36 cellular contexts compared by ENCODE assay signal in the genomic region with DNA sequence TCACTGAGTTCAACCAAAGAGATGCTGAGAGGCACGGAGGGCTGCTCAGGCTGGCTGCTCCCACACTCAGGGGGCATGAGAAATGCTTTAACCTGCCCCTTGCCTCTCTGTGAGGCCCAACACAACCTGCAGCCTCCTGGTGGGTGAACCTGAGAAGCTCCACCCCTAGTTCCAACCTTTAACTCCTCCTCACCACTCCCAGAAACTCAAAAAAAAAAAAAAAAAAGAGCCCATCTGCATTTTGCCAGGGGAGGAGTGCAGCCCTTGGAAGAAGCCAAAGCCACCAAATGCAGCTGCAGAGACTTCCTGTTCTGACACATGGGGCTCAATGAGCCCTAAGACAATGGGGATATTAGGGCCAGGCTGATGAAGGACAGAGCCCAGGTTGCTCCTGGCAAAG. TPM values are rescaled to one million over a fixed set of nuclear protein-coding genes. Genes with fewer than 3 reads are reported as not detected.
DNase-seq lines count a peak whose midpoint lies in the region; ATAC-seq and TF ChIP-seq lines count a peak whose summit lies in the region.
"Had no signal": no experiment of that assay in that cellular context is flagged by ENCODE, and none has a peak within 500 bp of the region (broad histone marks: within the 10 kb centered on the region; RNA-seq: fewer than 3 reads in every experiment).

No MANE protein-coding gene starts in this region.

- no peak overlapping the region for H3K4ac ChIP-seq in mesendoderm (ENCODE audit: low read depth, low read length)

- H3K4me2 ChIP-seq in GM23338, result no peak overlapping the region
- H3K4me2 ChIP-seq in mesendoderm (ENCODE audit: low read length), result no peak overlapping the region

- no peaks in the 10 kb centered on the region for H3F3A ChIP-seq in GM23338 (replicated peaks; ENCODE audit: low read depth)

- ATAC-seq in GM23338, result peak; percentile 89
- ATAC-seq in stimulated activated effector memory CD8-positive, alpha-beta T cell treated with anti-CD3 and anti-CD28 coated beads, Interleukin-12 subunit alpha, Interleukin-12 subunit beta, amount 100 ng/mL, for 72 hours, result no peak
- ATAC-seq in HG03342 (IDR thresholded peaks at IDR 0.05; ENCODE audit: unreplicated experiment), result no peak
- ATAC-seq: natural killer cell, Panc1, right lobe of liver had no signal

- H3K9me3 ChIP-seq in endodermal cell (ENCODE audit: control insufficient read depth, low read length), result no peaks in the 10 kb centered on the region
- H3K9me3 ChIP-seq: prostate gland, right lobe of liver, spleen, thyroid gland had no signal

- TF ChIP-seq CTCF in GM23338 (conservative IDR thresholded peaks at IDR 0.05; ENCODE audit: low read depth in 2 of 2), result no peak
- peak; percentile 22 for TF ChIP-seq CTCF in endodermal cell (conservative IDR thresholded peaks at IDR 0.05)
- no peak for TF ChIP-seq CTCF in Calu3 (IDR thresholded peaks at IDR 0.05; ENCODE audit: unreplicated experiment)

- CTCF ChIA-PET in Calu3 (lab: Charles Lee), result no interaction called here

- H3K9me3 Mint-ChIP-seq in GM23338 (no peaks in the 10 kb centered on the region), endodermal cell (no peaks in the 10 kb centered on the region), Calu3 (ENCODE audit: low read depth, unreplicated experiment) (no peaks in the 10 kb centered on the region)
- H3K9me3 Mint-ChIP-seq in stimulated activated effector memory CD8-positive, alpha-beta T cell treated with anti-CD3 and anti-CD28 coated beads, Interleukin-12 subunit alpha, Interleukin-12 subunit beta, amount 100 ng/mL, for 72 hours, result no peaks in the 10 kb centered on the region
- H3K9me3 Mint-ChIP-seq: activated CD4-positive, alpha-beta memory T cell treated with anti-CD3 and anti-CD28 coated beads for 36 hours; activated naive CD4-positive, alpha-beta T cell treated with anti-CD3 and anti-CD28 coated beads for 36 hours; activated T-helper 1 cell treated with anti-CD3 and anti-CD28 coated beads, Interleukin-12 subunit alpha, Interleukin-12 subunit beta, Interleukin-2, Interleukin-4 antibody, amounts not matched to agents 30 ng/mL and 10 ng/mL and 1 ng/mL, durations not matched to agents 14 hours and 24 hours and 36 hours; natural killer cell had no signal

- no peak overlapping the region for H3K56ac ChIP-seq in mesendoderm (ENCODE audit: low read length)

- H3K9ac ChIP-seq in endodermal cell (ENCODE audit: extremely low read depth, low read length, poor library complexity, severe bottlenecking), result no peak overlapping the region
- H3K9ac ChIP-seq in mesendoderm (ENCODE audit: low read length), result no peak overlapping the region

- H2AK5ac ChIP-seq in mesendoderm (ENCODE audit: low read length), result no peak overlapping the region

- H2BK5ac ChIP-seq in mesendoderm (ENCODE audit: low read length), result no peak overlapping the region

- H3K27ac Mint-ChIP-seq in GM23338 (no peak overlapping the region), endodermal cell (no peak overlapping the region), Calu3 (ENCODE audit: unreplicated experiment) (no peak overlapping the region)
- no peak overlapping the region for H3K27ac Mint-ChIP-seq in stimulated activated effector memory CD8-positive, alpha-beta T cell treated with anti-CD3 and anti-CD28 coated beads, Interleukin-12 subunit alpha, Interleukin-12 subunit beta, amount 100 ng/mL, for 72 hours
- H3K27ac Mint-ChIP-seq: activated CD4-positive, alpha-beta memory T cell treated with anti-CD3 and anti-CD28 coated beads for 36 hours; activated naive CD4-positive, alpha-beta T cell treated with anti-CD3 and anti-CD28 coated beads for 36 hours; activated T-helper 1 cell treated with anti-CD3 and anti-CD28 coated beads, Interleukin-12 subunit alpha, Interleukin-12 subunit beta, Interleukin-2, Interleukin-4 antibody, amounts not matched to agents 30 ng/mL and 10 ng/mL and 1 ng/mL, durations not matched to agents 14 hours and 24 hours and 36 hours; natural killer cell had no signal

- H4K5ac ChIP-seq in mesendoderm (ENCODE audit: low read length), result no peak overlapping the region

- H3K18ac ChIP-seq in mesendoderm (ENCODE audit: low read length), result no peak overlapping the region

- H3K36me3 Mint-ChIP-seq in GM23338 (ENCODE audit: low read depth) (no peaks in the 10 kb centered on the region), endodermal cell (ENCODE audit: low read depth) (no peaks in the 10 kb centered on the region), Calu3 (ENCODE audit: insufficient read depth, unreplicated experiment) (no peaks in the 10 kb centered on the region)
- H3K36me3 Mint-ChIP-seq in stimulated activated effector memory CD8-positive, alpha-beta T cell treated with anti-CD3 and anti-CD28 coated beads, Interleukin-12 subunit alpha, Interleukin-12 subunit beta, amount 100 ng/mL, for 72 hours, result no peaks in the 10 kb centered on the region
- H3K36me3 Mint-ChIP-seq: activated CD4-positive, alpha-beta memory T cell treated with anti-CD3 and anti-CD28 coated beads for 36 hours; natural killer cell had no signal

- no peak overlapping the region for H2BK120ac ChIP-seq in mesendoderm (ENCODE audit: low read depth, low read length)

- H3K4me3 Mint-ChIP-seq in GM23338 (no peak overlapping the region), endodermal cell (no peak overlapping the region), Calu3 (ENCODE audit: low read depth, unreplicated experiment) (no peak overlapping the region)
- no peak overlapping the region for H3K4me3 Mint-ChIP-seq in stimulated activated effector memory CD8-positive, alpha-beta T cell treated with anti-CD3 and anti-CD28 coated beads, Interleukin-12 subunit alpha, Interleukin-12 subunit beta, amount 100 ng/mL, for 72 hours
- H3K4me3 Mint-ChIP-seq: activated CD4-positive, alpha-beta memory T cell treated with anti-CD3 and anti-CD28 coated beads for 36 hours; activated naive CD4-positive, alpha-beta T cell treated with anti-CD3 and anti-CD28 coated beads for 36 hours; activated T-helper 1 cell treated with anti-CD3 and anti-CD28 coated beads, Interleukin-12 subunit alpha, Interleukin-12 subunit beta, Interleukin-2, Interleukin-4 antibody, amounts not matched to agents 30 ng/mL and 10 ng/mL and 1 ng/mL, durations not matched to agents 14 hours and 24 hours and 36 hours; natural killer cell had no signal

- H3K27me3 ChIP-seq in GM23338 (ENCODE audit: insufficient read depth), result no peaks in the 10 kb centered on the region
- H3K27me3 ChIP-seq in endodermal cell (ENCODE audit: control insufficient read depth, insufficient read depth, low read length, poor library complexity, severe bottlenecking), result no peaks in the 10 kb centered on the region
- H3K27me3 ChIP-seq in mesendoderm (ENCODE audit: insufficient read depth, low read length, poor library complexity), result no peaks in the 10 kb centered on the region
- H3K27me3 ChIP-seq: right lobe of liver, thyroid gland had no signal

- H3K36me3 ChIP-seq in GM23338 (ENCODE audit: insufficient read depth), result no peaks in the 10 kb centered on the region
- no peaks in the 10 kb centered on the region for H3K36me3 ChIP-seq in endodermal cell (ENCODE audit: control insufficient read depth, insufficient read depth, low read length)
- H3K36me3 ChIP-seq in mesendoderm (ENCODE audit: control insufficient read depth, insufficient read depth, low read length), result no peaks in the 10 kb centered on the region
- H3K36me3 ChIP-seq: prostate gland, right lobe of liver, spleen, thyroid gland had no signal

- H3K4me1 Mint-ChIP-seq in GM23338 (peaks cover 34% of the 10 kb centered on the region), endodermal cell (peaks cover 11% of the 10 kb centered on the region), Calu3 (ENCODE audit: low read depth, unreplicated experiment) (peaks cover 5% of the 10 kb centered on the region)
- H3K4me1 Mint-ChIP-seq in stimulated activated effector memory CD8-positive, alpha-beta T cell treated with anti-CD3 and anti-CD28 coated beads, Interleukin-12 subunit alpha, Interleukin-12 subunit beta, amount 100 ng/mL, for 72 hours, result no peaks in the 10 kb centered on the region
- H3K4me1 Mint-ChIP-seq: natural killer cell had no signal

- no peaks in the 10 kb centered on the region for H3K79me1 ChIP-seq in mesendoderm (ENCODE audit: low read length)

- H2BK15ac ChIP-seq in mesendoderm (replicated peaks; ENCODE audit: low read depth), result no peak overlapping the region

- intact Hi-C loops in Calu3 (cut with micrococcal nuclease; ENCODE audit: unreplicated experiment), result no loop called here

- no peak overlapping the region for H3K23ac ChIP-seq in mesendoderm (ENCODE audit: low read length)

- peaks cover 15% of the 10 kb centered on the region for H3K9me2 ChIP-seq in GM23338 (ENCODE audit: insufficient read depth)

- H3K4me1 ChIP-seq in GM23338 (ENCODE audit: insufficient read depth) (peaks cover 29% of the 10 kb centered on the region), endodermal cell (ENCODE audit: control insufficient read depth, insufficient read depth, low read length) (no peaks in the 10 kb centered on the region), mesendoderm (ENCODE audit: control insufficient read depth, low read depth, low read length) (peaks cover 2% of the 10 kb centered on the region)
- H3K4me1 ChIP-seq: prostate gland, right lobe of liver, spleen had no signal

- no peaks in the 10 kb centered on the region for H3K79me2 ChIP-seq in GM23338 (replicated peaks; ENCODE audit: insufficient read depth)
- no peaks in the 10 kb centered on the region for H3K79me2 ChIP-seq in mesendoderm (ENCODE audit: control insufficient read depth, insufficient read depth, low read length)

- H3K4me3 ChIP-seq in GM23338 (no peak overlapping the region), endodermal cell (ENCODE audit: low read length) (no peak overlapping the region), mesendoderm (ENCODE audit: low read length) (no peak overlapping the region)
- H3K4me3 ChIP-seq: lung, prostate gland, right lobe of liver, spleen, thyroid gland had no signal

- H3K27me3 Mint-ChIP-seq in GM23338 (ENCODE audit: insufficient read depth, low read depth, poor library complexity) (peaks cover 9% of the 10 kb centered on the region), endodermal cell (ENCODE audit: insufficient read depth) (peaks cover 16% of the 10 kb centered on the region), Calu3 (ENCODE audit: unreplicated experiment) (peaks cover 60% of the 10 kb centered on the region)

- H3K27ac ChIP-seq in GM23338 (ENCODE audit: low read depth), result no peak overlapping the region
- no peak overlapping the region for H3K27ac ChIP-seq in endodermal cell (ENCODE audit: low read depth, low read length)
- H3K27ac ChIP-seq in mesendoderm (ENCODE audit: low read depth, low read length), result no peak overlapping the region
- H3K27ac ChIP-seq: C4-2B, prostate gland, right lobe of liver, spleen, thyroid gland had no signal

- DNase-seq in GM23338 (ENCODE audit: low spot score), result peak; percentile 80
- peak; percentile 34 for DNase-seq in MV-4-11 (lab: John Stamatoyannopoulos, UW)
- peak; percentile 88 for DNase-seq in endodermal cell
- DNase-seq in mesendoderm, result peak; percentile 86
- DNase-seq in stimulated activated effector memory CD8-positive, alpha-beta T cell treated with anti-CD3 and anti-CD28 coated beads, Interleukin-12 subunit alpha, Interleukin-12 subunit beta, amount 100 ng/mL, for 72 hours (ENCODE audit: low spot score in 2 of 2), result no peak
- DNase-seq in Calu3, result no peak
- DNase-seq: activated CD4-positive, alpha-beta memory T cell treated with anti-CD3 and anti-CD28 coated beads for 36 hours; activated CD4-positive, CD25-positive, alpha-beta regulatory T cell treated with anti-CD3 and anti-CD28 coated beads, Interleukin-2, amount 50 U/mL, for 72 hours; activated CD8-positive, alpha-beta memory T cell treated with anti-CD3 and anti-CD28 coated beads, Interleukin-2, amount 50 U/mL, for 4 hours; activated naive CD4-positive, alpha-beta T cell treated with anti-CD3 and anti-CD28 coated beads for 36 hours; caudate nucleus; cortex of kidney; DND-41; effector memory CD4-positive, alpha-beta T cell; natural killer cell; NCI-H1694; NCI-H526; occipital lobe; SHP77; stimulated activated CD4-positive, alpha-beta T cell treated with anti-CD3 and anti-CD28 coated beads, Interleukin-4, amount 100 ng/mL, for 1 hour had no signal

- no peaks in the 10 kb centered on the region for H4K20me1 ChIP-seq in GM23338 (replicated peaks; ENCODE audit: insufficient read depth)

- 36 to 38% methylated on average over 1 of the region's 1 CpG for WGBS in endodermal cell (ENCODE audit: insufficient coverage in 1 of 2, insufficient read length in 1 of 2), 2 experiments
- no CpG with 5 or more reads among the region's 1 CpG for WGBS in mesendoderm (ENCODE audit: extremely low coverage, insufficient coverage, low lambda C conversion rate)

- no TSS peak for BruUV-seq in Calu3 (replicated peaks; lab: Mats Ljungman, UMichigan)

- peak overlapping the region; percentile 9; the same call in 1 of the 2 replicates for H2AFZ ChIP-seq in GM23338

- H4K8ac ChIP-seq in mesendoderm (ENCODE audit: low read depth, low read length), result no peak overlapping the region

RNA-seq across cellular contexts. Expression of gene KRT4, which starts 8.9 kb away (rescaled TPM):
- total RNA-seq in GM23338 (2014; rRNA removed; shearing (Covaris generic)), result not detected in 2 replicates
- polyA plus RNA-seq in GM23338 (2016; fragmentation: Nextera tagmentation; extraction: Ambion mirVana), result not detected in 2 replicates
- total RNA-seq in endodermal cell, result not detected
- polyA plus RNA-seq in endodermal cell (2013, experiment 1 of 2), result not detected
- polyA plus RNA-seq in endodermal cell (2013, experiment 2 of 2), result not detected
- not detected for polyA plus RNA-seq in mesendoderm (2013, experiment 1 of 2)
- polyA plus RNA-seq in mesendoderm (2013, experiment 2 of 2), result not detected
- total RNA-seq in Calu3 (2022), result not detected in 2 replicates
- total RNA-seq: activated CD4-positive, alpha-beta memory T cell treated with anti-CD3 and anti-CD28 coated beads for 36 hours; activated naive CD4-positive, alpha-beta T cell treated with anti-CD3 and anti-CD28 coated beads for 36 hours; activated T-helper 1 cell treated with anti-CD3 and anti-CD28 coated beads, Interleukin-12 subunit alpha, Interleukin-12 subunit beta, Interleukin-2, Interleukin-4 antibody, amounts not matched to agents 30 ng/mL and 10 ng/mL and 1 ng/mL, durations not matched to agents 14 hours and 24 hours and 36 hours; epithelial cell of proximal tubule; fibroblast of villous mesenchyme; H4; LHCN-M2; mononuclear cell; natural killer cell; right lobe of liver; T-helper 2 cell treated with Interferon-gamma antibody and Interleukin-4, amounts not matched to agents 100 ng/mL and 5 ng/mL, for 36 hours had no signal

RNA-seq across cellular contexts. Expression of gene KRT3, which starts 9.1 kb away (rescaled TPM):
- total RNA-seq in GM23338 (2014; rRNA removed; shearing (Covaris generic)), result not detected in 2 replicates
- polyA plus RNA-seq in GM23338 (2016; fragmentation: Nextera tagmentation; extraction: Ambion mirVana), result not detected in 2 replicates
- total RNA-seq in endodermal cell (not detected), Calu3 (2022) (not detected in 2 replicates)
- polyA plus RNA-seq in endodermal cell (2013, experiment 1 of 2), result not detected
- not detected for polyA plus RNA-seq in endodermal cell (2013, experiment 2 of 2)
- not detected for polyA plus RNA-seq in mesendoderm (2013, experiment 1 of 2)
- not detected for polyA plus RNA-seq in mesendoderm (2013, experiment 2 of 2)
- total RNA-seq: activated CD4-positive, alpha-beta memory T cell treated with anti-CD3 and anti-CD28 coated beads for 36 hours; activated naive CD4-positive, alpha-beta T cell treated with anti-CD3 and anti-CD28 coated beads for 36 hours; fibroblast of villous mesenchyme; H4; LHCN-M2; lung; mononuclear cell; natural killer cell; occipital lobe; prostate gland; right lobe of liver; spleen; T-helper 2 cell treated with Interferon-gamma antibody and Interleukin-4, amounts not matched to agents 100 ng/mL and 5 ng/mL, for 36 hours; thyroid gland had no signal
- polyA plus RNA-seq: adipose tissue, lung, spleen had no signal

RNA-seq across cellular contexts. Expression of gene KRT76, which starts 27.9 kb away (rescaled TPM):
- not detected in 2 replicates for total RNA-seq in GM23338 (2014; rRNA removed; shearing (Covaris generic))
- not detected in 2 replicates for polyA plus RNA-seq in GM23338 (2016; fragmentation: Nextera tagmentation; extraction: Ambion mirVana)
- not detected for total RNA-seq in endodermal cell
- not detected for polyA plus RNA-seq in endodermal cell (2013, experiment 1 of 2)
- polyA plus RNA-seq in endodermal cell (2013, experiment 2 of 2), result not detected
- polyA plus RNA-seq in mesendoderm (2013, experiment 1 of 2), result not detected
- not detected for polyA plus RNA-seq in mesendoderm (2013, experiment 2 of 2)
- total RNA-seq in Calu3 (2022), result not detected in 2 replicates
- total RNA-seq: activated CD4-positive, alpha-beta memory T cell treated with anti-CD3 and anti-CD28 coated beads for 36 hours; activated naive CD4-positive, alpha-beta T cell treated with anti-CD3 and anti-CD28 coated beads for 36 hours; activated T-helper 1 cell treated with anti-CD3 and anti-CD28 coated beads, Interleukin-12 subunit alpha, Interleukin-12 subunit beta, Interleukin-2, Interleukin-4 antibody, amounts not matched to agents 30 ng/mL and 10 ng/mL and 1 ng/mL, durations not matched to agents 14 hours and 24 hours and 36 hours; epithelial cell of proximal tubule; fibroblast of villous mesenchyme; H4; LHCN-M2; lung; mononuclear cell; natural killer cell; occipital lobe; prostate gland; right lobe of liver; spleen; T-helper 2 cell treated with Interferon-gamma antibody and Interleukin-4, amounts not matched to agents 100 ng/mL and 5 ng/mL, for 36 hours; thyroid gland had no signal
- polyA plus RNA-seq: adipose tissue, lung, spleen had no signal

RNA-seq across cellular contexts. Expression of gene KRT79, which starts 29.1 kb away (rescaled TPM):
- 0.21 TPM in 1 of 2 replicates, not detected in the other for total RNA-seq in GM23338 (2014; rRNA removed; shearing (Covaris generic))
- polyA plus RNA-seq in GM23338 (2016; fragmentation: Nextera tagmentation; extraction: Ambion mirVana), result not detected in 2 replicates
- total RNA-seq in endodermal cell (not detected), Calu3 (2022) (0.24 TPM in 1 of 2 replicates, not detected in the other)
- polyA plus RNA-seq in endodermal cell (2013, experiment 1 of 2), result not detected
- not detected for polyA plus RNA-seq in endodermal cell (2013, experiment 2 of 2)
- polyA plus RNA-seq in mesendoderm (2013, experiment 1 of 2), result not detected
- not detected for polyA plus RNA-seq in mesendoderm (2013, experiment 2 of 2)
- total RNA-seq: activated CD4-positive, alpha-beta memory T cell treated with anti-CD3 and anti-CD28 coated beads for 36 hours; activated naive CD4-positive, alpha-beta T cell treated with anti-CD3 and anti-CD28 coated beads for 36 hours; activated T-helper 1 cell treated with anti-CD3 and anti-CD28 coated beads, Interleukin-12 subunit alpha, Interleukin-12 subunit beta, Interleukin-2, Interleukin-4 antibody, amounts not matched to agents 30 ng/mL and 10 ng/mL and 1 ng/mL, durations not matched to agents 14 hours and 24 hours and 36 hours; epithelial cell of proximal tubule; fibroblast of villous mesenchyme; H4; LHCN-M2; mononuclear cell; occipital lobe; prostate gland; right lobe of liver; T-helper 2 cell treated with Interferon-gamma antibody and Interleukin-4, amounts not matched to agents 100 ng/mL and 5 ng/mL, for 36 hours; thyroid gland had no signal

RNA-seq across cellular contexts. Expression of gene KRT78, which starts 43.8 kb away (rescaled TPM):
- total RNA-seq in GM23338 (2014; rRNA removed; shearing (Covaris generic)), result not detected in 2 replicates
- not detected in 2 replicates for polyA plus RNA-seq in GM23338 (2016; fragmentation: Nextera tagmentation; extraction: Ambion mirVana)
- not detected for total RNA-seq in endodermal cell
- not detected for polyA plus RNA-seq in endodermal cell (2013, experiment 1 of 2)
- polyA plus RNA-seq in endodermal cell (2013, experiment 2 of 2), result not detected
- not detected for polyA plus RNA-seq in mesendoderm (2013, experiment 1 of 2)
- not detected for polyA plus RNA-seq in mesendoderm (2013, experiment 2 of 2)
- 0.59 and 0.69 TPM in 2 replicates for total RNA-seq in Calu3 (2022)
- total RNA-seq: activated CD4-positive, alpha-beta memory T cell treated with anti-CD3 and anti-CD28 coated beads for 36 hours; activated naive CD4-positive, alpha-beta T cell treated with anti-CD3 and anti-CD28 coated beads for 36 hours; activated T-helper 1 cell treated with anti-CD3 and anti-CD28 coated beads, Interleukin-12 subunit alpha, Interleukin-12 subunit beta, Interleukin-2, Interleukin-4 antibody, amounts not matched to agents 30 ng/mL and 10 ng/mL and 1 ng/mL, durations not matched to agents 14 hours and 24 hours and 36 hours; epithelial cell of proximal tubule; fibroblast of villous mesenchyme; H4; LHCN-M2; lung; mononuclear cell; natural killer cell; right lobe of liver; spleen; T-helper 2 cell treated with Interferon-gamma antibody and Interleukin-4, amounts not matched to agents 100 ng/mL and 5 ng/mL, for 36 hours had no signal

Comparison
In these comparisons a context has a peak if more than half of its experiments do, and no peak if none do; other contexts are left out.
1. DNase-seq: peak in GM23338 (single experiment), MV-4-11 (single experiment), endodermal cell (single experiment) and mesendoderm (single experiment); none in stimulated activated effector memory CD8-positive, alpha-beta T cell treated with anti-CD3 and anti-CD28 coated beads, Interleukin-12 subunit alpha, Interleukin-12 subunit beta, amount 100 ng/mL, for 72 hours (0 of 2) and Calu3 (single experiment).